22 cellular contexts compared by ENCODE assay signal in genomic region chr15:94667109-94667508, GRCh38.
"Had no signal": no experiment of that assay in that cellular context is flagged by ENCODE, and none has a peak within 500 bp of the region (broad histone marks: within the 10 kb centered on the region; RNA-seq: fewer than 3 reads in every experiment).

No MANE protein-coding gene starts in this region.

- H3K9me3 ChIP-seq: esophagus squamous epithelium, gastrocnemius medialis, heart right ventricle, left lung, lower lobe of right lung had no signal

- H3K4me3 ChIP-seq: coronary artery, dorsolateral prefrontal cortex, esophagus squamous epithelium, gastrocnemius medialis, heart right ventricle, left lung, lower lobe of right lung had no signal

- ATAC-seq: gastrocnemius medialis, heart right ventricle, left cardiac atrium, left lung, left ventricle myocardium superior, lower lobe of right lung had no signal

- DNase-seq: dermis blood vessel endothelial cell; dorsolateral prefrontal cortex; effector CD4-positive, alpha-beta T cell; effector memory CD4-positive, alpha-beta T cell; esophagus squamous epithelium; foreskin fibroblast; foreskin melanocyte; gastrocnemius medialis; glutamatergic neuron; head of caudate nucleus; heart right ventricle; hippocampal formation; left cardiac atrium; left lung; left ventricle myocardium superior; lower lobe of right lung; midbrain had no signal

- H3K27me3 ChIP-seq: gastrocnemius medialis, left lung had no signal

- H3K36me3 ChIP-seq: esophagus squamous epithelium, gastrocnemius medialis, heart right ventricle, left lung, lower lobe of right lung had no signal

- FAIRE-seq: colon, endothelial cell of umbilical vein, islet of Langerhans, keratinocyte had no signal

- H3K27ac ChIP-seq: coronary artery, dorsolateral prefrontal cortex, esophagus squamous epithelium, gastrocnemius medialis, heart right ventricle, left lung, lower lobe of right lung had no signal

- H3K4me1 ChIP-seq: gastrocnemius medialis had no signal
